8 cellular contexts compared by ENCODE assay signal in the genomic region with DNA sequence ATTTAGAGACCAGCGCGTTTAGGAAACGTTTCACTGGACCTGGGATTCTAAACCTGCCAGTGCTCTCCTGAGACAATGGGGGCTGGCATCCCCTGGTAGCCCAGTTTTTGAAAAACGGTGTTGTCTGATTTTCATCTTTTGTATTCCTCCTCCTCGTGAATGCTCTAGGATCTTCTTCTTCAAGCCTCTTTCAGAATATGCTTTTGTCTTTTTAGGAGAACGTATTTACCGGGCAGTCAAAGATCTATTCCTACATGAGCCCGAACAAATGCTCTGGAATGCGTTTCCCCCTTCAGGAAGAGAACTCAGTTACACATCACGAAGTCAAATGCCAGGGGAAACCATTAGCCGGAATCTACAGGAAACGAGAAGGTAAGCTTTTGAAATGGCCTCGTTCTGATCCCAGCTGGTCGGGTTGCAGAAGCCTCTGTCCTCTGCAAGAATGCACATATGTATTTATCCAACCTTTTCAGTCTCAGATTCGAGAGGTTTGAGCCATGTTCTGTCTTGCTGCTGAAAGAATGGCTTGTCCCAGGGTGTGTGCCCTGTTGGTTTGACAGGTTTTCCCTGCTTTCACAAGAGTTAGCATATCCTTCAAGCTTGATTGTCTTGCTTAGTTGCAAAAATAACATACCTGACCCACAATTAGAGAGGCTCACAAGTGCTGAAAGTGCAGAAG. TPM values are rescaled to one million over a fixed set of nuclear protein-coding genes. Genes with fewer than 3 reads are reported as not detected.
A peak's percentile ranks its signal among the peaks of the same experiment; 100 is the strongest.
DNase-seq lines count a peak whose midpoint lies in the region; ATAC-seq and TF ChIP-seq lines count a peak whose summit lies in the region.

No MANE protein-coding gene starts in this region.

- H3K4me1 ChIP-seq in lung (ENCODE audit: control insufficient read depth in 2 of 2, insufficient read depth in 2 of 2, low read length in 2 of 2) (peaks cover 12 to 13% of the 10 kb centered on the region in 2 donors), tibial nerve (peaks cover 0 to 45% (median 18%) of the 10 kb centered on the region in 4 donors)

- H3K36me3 Mint-ChIP-seq in activated T-cell treated with anti-CD3 and anti-CD28 coated beads, Interleukin-2, amount 50 U/mL, for 4 hours (ENCODE audit: insufficient read depth), result peaks cover 19% of the 10 kb centered on the region
- H3K36me3 Mint-ChIP-seq in MCF 10A (ENCODE audit: insufficient read depth, unreplicated experiment), result peaks cover 51% of the 10 kb centered on the region

- peak overlapping the region; percentile 88 for H3K4me3 Mint-ChIP-seq in activated T-cell treated with anti-CD3 and anti-CD28 coated beads, Interleukin-2, amount 50 U/mL, for 4 hours
- H3K4me3 Mint-ChIP-seq in MCF 10A (ENCODE audit: unreplicated experiment), result peak overlapping the region; percentile 83

- no peak overlapping the region for H3K27ac Mint-ChIP-seq in MCF 10A (ENCODE audit: low read depth, unreplicated experiment)

- no peak for DNase-seq in activated T-cell treated with anti-CD3 and anti-CD28 coated beads, Interleukin-2, amount 50 U/mL, for 4 hours
- DNase-seq in activated T-cell treated with anti-CD3 and anti-CD28 coated beads for 4 hours (no peak), MCF 10A (ENCODE audit: unreplicated experiment) (no peak), lung (ENCODE audit: low spot score) (no peak), tibial nerve (ENCODE audit: low spot score in 2 of 2) (no peak), NCI-H2196 (lab: John Stamatoyannopoulos, UW; ENCODE audit: unreplicated experiment) (no peak), NCI-H1417 (lab: John Stamatoyannopoulos, UW) (no peak)

- no peak for ATAC-seq in activated T-cell treated with anti-CD3 and anti-CD28 coated beads, Interleukin-2, amount 50 U/mL, for 4 hours
- ATAC-seq in lung (ENCODE audit: insufficient read depth, low FRiP score), result no peak
- ATAC-seq in HG02678 (IDR thresholded peaks at IDR 0.05; ENCODE audit: unreplicated experiment), result no peak

- H3K36me3 ChIP-seq in lung (ENCODE audit: control insufficient read depth in 2 of 2, insufficient read depth in 2 of 2, low read length in 2 of 2) (peaks cover 8 to 20% of the 10 kb centered on the region in 2 donors), tibial nerve (peaks cover 0 to 50% (median 11%) of the 10 kb centered on the region in 3 donors)

- intact Hi-C loops in MCF 10A (cut with micrococcal nuclease), result no loop called here

- peak overlapping the region; percentile 82 to 94 for H3K27ac ChIP-seq in lung (ENCODE audit: low read depth in 1 of 2, low read length in 1 of 2)
- H3K27ac ChIP-seq in tibial nerve, result peak overlapping the region in 3 of 4 donors; percentile 26 to 86 (median 77)

- CTCF ChIA-PET in MCF 10A (lab: Yijun Ruan, JAX), result interaction anchor here (0.6 to 0.9 kb wide), 3 partner anchors 15 to 204 kb away, joined by 3 read pairs; no protein-coding TSS in a partner anchor

- no peaks in the 10 kb centered on the region for H3K27me3 Mint-ChIP-seq in activated T-cell treated with anti-CD3 and anti-CD28 coated beads, Interleukin-2, amount 50 U/mL, for 4 hours (ENCODE audit: low read depth)
- H3K27me3 Mint-ChIP-seq in MCF 10A (ENCODE audit: insufficient read depth, unreplicated experiment), result no peaks in the 10 kb centered on the region

- no peak for TF ChIP-seq EP300 in tibial nerve (IDR thresholded peaks at IDR 0.05)

- H3K9me3 Mint-ChIP-seq in activated T-cell treated with anti-CD3 and anti-CD28 coated beads, Interleukin-2, amount 50 U/mL, for 4 hours, result no peaks in the 10 kb centered on the region
- H3K9me3 Mint-ChIP-seq in MCF 10A (ENCODE audit: unreplicated experiment), result no peaks in the 10 kb centered on the region

- H3K4me3 ChIP-seq in lung (peak overlapping the region; percentile 82), tibial nerve (peak overlapping the region in 2 of 4 donors; percentile 76)

- no peak for TF ChIP-seq POLR2A in tibial nerve (IDR thresholded peaks at IDR 0.05)

- TF ChIP-seq CTCF in MCF 10A (IDR thresholded peaks at IDR 0.05; ENCODE audit: unreplicated experiment) (no peak), lung (IDR thresholded peaks at IDR 0.05; ENCODE audit: control extremely low read depth, extremely low read depth) (no peak), tibial nerve (IDR thresholded peaks at IDR 0.05) (no peak)

- H3K4me1 Mint-ChIP-seq in activated T-cell treated with anti-CD3 and anti-CD28 coated beads, Interleukin-2, amount 50 U/mL, for 4 hours (ENCODE audit: low read depth), result peaks cover 40% of the 10 kb centered on the region
- peaks cover 21% of the 10 kb centered on the region for H3K4me1 Mint-ChIP-seq in MCF 10A (ENCODE audit: insufficient read depth, unreplicated experiment)

- no peaks in the 10 kb centered on the region for H3K27me3 ChIP-seq in lung (ENCODE audit: control insufficient read depth, insufficient read depth)
- H3K27me3 ChIP-seq in tibial nerve, result no peaks in the 10 kb centered on the region

- POLR2A ChIA-PET in MCF 10A (lab: Yijun Ruan, JAX), result interaction anchor here (0.9 to 1.7 kb wide), 7 partner anchors 25 to 212 kb away, joined by 3 to 6 read pairs (median 4); a partner anchor contains a TSS

- WGBS in lung, 2 donors, result 27 to 32% methylated on average over 15 of the region's 15 CpGs
- 34 to 37% methylated on average over 15 of the region's 15 CpGs for WGBS in tibial nerve, 2 donors

- TSS peak; percentile 14 for BruUV-seq in MCF 10A (replicated peaks; lab: Mats Ljungman, UMichigan)

- H3K9me3 ChIP-seq in lung (ENCODE audit: control insufficient read depth in 2 of 2, insufficient read depth in 1 of 2, low read length in 1 of 2) (no peaks in the 10 kb centered on the region), tibial nerve (no peaks in the 10 kb centered on the region)

RNA-seq across cellular contexts. Expression of a gene that starts 6.6 kb away (rescaled TPM):
- total RNA-seq in activated T-cell treated with anti-CD3 and anti-CD28 coated beads, Interleukin-2, amount 50 U/mL, for 4 hours, result 10 to 100 TPM; 37.1 to 39.4 (median 39.2) TPM
- 113 and 116 TPM in 2 replicates for total RNA-seq in MCF 10A (2022)
- total RNA-seq in lung, result 10 to 100 TPM; 41.6 to 51.7 TPM
- 10 to 100 TPM; 21.1 to 22.5 TPM for polyA plus RNA-seq in lung
- total RNA-seq in tibial nerve, result 10 to 100 TPM; 16.5 to 34.5 (median 27.0) TPM

RNA-seq across cellular contexts. Expression of a gene that starts 25.9 kb away (rescaled TPM):
- total RNA-seq in activated T-cell treated with anti-CD3 and anti-CD28 coated beads, Interleukin-2, amount 50 U/mL, for 4 hours, result 10 to 100 TPM; 40.9 to 45.5 (median 44.0) TPM
- 30.3 and 32.4 TPM in 2 replicates for total RNA-seq in MCF 10A (2022)
- 10 to 100 TPM; 23.2 to 28.5 TPM for total RNA-seq in lung
- 1 to 10 TPM; 4.7 to 7.5 TPM for polyA plus RNA-seq in lung
- total RNA-seq in tibial nerve, result 10 to 100 TPM; 13.9 to 25.8 (median 17.8) TPM

RNA-seq across cellular contexts. Expression of a gene that starts 45.9 kb away (rescaled TPM):
- 10 to 100 TPM; 17.0 to 22.4 (median 20.6) TPM for total RNA-seq in activated T-cell treated with anti-CD3 and anti-CD28 coated beads, Interleukin-2, amount 50 U/mL, for 4 hours
- total RNA-seq in MCF 10A (2022), result 2.6 and 3.0 TPM in 2 replicates
- total RNA-seq in lung, result 10 to 100 TPM in 1 of 2 donors, 1 to 10 TPM in 1; 7.7 to 12.2 TPM
- 10 to 100 TPM; 13.7 to 40.7 TPM for polyA plus RNA-seq in lung
- 1 to 10 TPM; 5.2 to 6.9 (median 6.1) TPM for total RNA-seq in tibial nerve
